20 cellular contexts compared by ENCODE assay signal in genomic region chr2:127588241-127588640, GRCh38. TPM values are rescaled to one million over a fixed set of nuclear protein-coding genes. Genes with fewer than 3 reads are reported as not detected.
A peak's percentile ranks its signal among the peaks of the same experiment; 100 is the strongest.
DNase-seq lines count a peak whose midpoint lies in the region; ATAC-seq and TF ChIP-seq lines count a peak whose summit lies in the region.
"Had no signal": no experiment of that assay in that cellular context is flagged by ENCODE, and none has a peak within 500 bp of the region (broad histone marks: within the 10 kb centered on the region; RNA-seq: fewer than 3 reads in every experiment).

No MANE protein-coding gene starts in this region.

- H3K27me3 Mint-ChIP-seq in activated T-cell treated with anti-CD3 and anti-CD28 coated beads, Interleukin-2, amount 50 U/mL, for 24 hours: peaks cover 4% of the 10 kb centered on the region
- H3K27me3 Mint-ChIP-seq in chondrocyte (ENCODE audit: low read depth): no peaks in the 10 kb centered on the region
- peaks cover 2% of the 10 kb centered on the region for H3K27me3 Mint-ChIP-seq in osteocyte (ENCODE audit: unreplicated experiment)

- peak; percentile 20 for DNase-seq in activated T-cell treated with anti-CD3 and anti-CD28 coated beads, Interleukin-2, amount 50 U/mL, for 24 hours
- DNase-seq in activated T-cell treated with anti-CD3 and anti-CD28 coated beads for 4 hours (no peak), chondrocyte (ENCODE audit: low spot score) (peak; percentile 39), osteocyte (ENCODE audit: extremely low spot score, unreplicated experiment) (peak; percentile 63), ureter (ENCODE audit: low spot score) (peak; percentile 20), left colon (no peak)
- DNase-seq: Calu3; CD4-positive, alpha-beta memory T cell; DMS79; HCEC 1CT; MV-4-11; NCI-H1417; NCI-H187 treated with DMSO at 0.1 percent for 48 hours; NCI-H2171; NCI-H446; NCI-H748 treated with DMSO at 0.1 percent for 48 hours; OCI-M1 had no signal

- ATAC-seq in left colon (no peak), HG02884 (IDR thresholded peaks at IDR 0.05; ENCODE audit: unreplicated experiment) (no peak), HG02610 (IDR thresholded peaks at IDR 0.05; ENCODE audit: unreplicated experiment) (no peak)

- intact Hi-C loops in left colon (cut with DNase I, micrococcal nuclease): no loop called here

- no peaks in the 10 kb centered on the region for H3K36me3 Mint-ChIP-seq in activated T-cell treated with anti-CD3 and anti-CD28 coated beads, Interleukin-2, amount 50 U/mL, for 24 hours (ENCODE audit: low read depth)
- H3K36me3 Mint-ChIP-seq in chondrocyte (ENCODE audit: low read depth) (no peaks in the 10 kb centered on the region), osteocyte (ENCODE audit: unreplicated experiment) (no peaks in the 10 kb centered on the region)
- H3K36me3 Mint-ChIP-seq: CD4-positive, alpha-beta memory T cell had no signal

- no peaks in the 10 kb centered on the region for H3K4me1 Mint-ChIP-seq in activated T-cell treated with anti-CD3 and anti-CD28 coated beads, Interleukin-2, amount 50 U/mL, for 24 hours (ENCODE audit: low read depth)
- peaks cover 4% of the 10 kb centered on the region for H3K4me1 Mint-ChIP-seq in chondrocyte (ENCODE audit: low read depth)
- H3K4me1 Mint-ChIP-seq in osteocyte (ENCODE audit: unreplicated experiment): peaks cover 3% of the 10 kb centered on the region
- H3K4me1 Mint-ChIP-seq: CD4-positive, alpha-beta memory T cell had no signal

- H3K4me3 Mint-ChIP-seq in activated T-cell treated with anti-CD3 and anti-CD28 coated beads, Interleukin-2, amount 50 U/mL, for 24 hours: no peak overlapping the region
- H3K4me3 Mint-ChIP-seq in chondrocyte (ENCODE audit: unreplicated experiment) (no peak overlapping the region), osteocyte (ENCODE audit: unreplicated experiment) (no peak overlapping the region)
- H3K4me3 Mint-ChIP-seq: CD4-positive, alpha-beta memory T cell had no signal

- H3K9me3 Mint-ChIP-seq in activated T-cell treated with anti-CD3 and anti-CD28 coated beads, Interleukin-2, amount 50 U/mL, for 24 hours: no peaks in the 10 kb centered on the region
- H3K9me3 Mint-ChIP-seq in chondrocyte (ENCODE audit: low read depth): no peaks in the 10 kb centered on the region
- H3K9me3 Mint-ChIP-seq in osteocyte (ENCODE audit: unreplicated experiment): no peaks in the 10 kb centered on the region
- H3K9me3 Mint-ChIP-seq: CD4-positive, alpha-beta memory T cell had no signal

- TF ChIP-seq CTCF in chondrocyte (IDR thresholded peaks at IDR 0.05): no peak
- no peak for TF ChIP-seq CTCF in osteocyte (IDR thresholded peaks at IDR 0.05)

- H3K27ac Mint-ChIP-seq in activated T-cell treated with anti-CD3 and anti-CD28 coated beads, Interleukin-2, amount 50 U/mL, for 24 hours: no peak overlapping the region
- H3K27ac Mint-ChIP-seq in chondrocyte (ENCODE audit: unreplicated experiment): no peak overlapping the region
- no peak overlapping the region for H3K27ac Mint-ChIP-seq in osteocyte (ENCODE audit: unreplicated experiment)
- H3K27ac Mint-ChIP-seq: CD4-positive, alpha-beta memory T cell had no signal

RNA-seq across cellular contexts. Expression of gene MYO7B, which starts 52.8 kb away (rescaled TPM):
- total RNA-seq in chondrocyte: 0.02 to 0.31 TPM in 2 of 3 replicates, not detected in the other
- total RNA-seq in osteocyte: not detected in 2 replicates
- total RNA-seq in ureter: 0.78 TPM
- total RNA-seq in left colon: 100 to 1,000 TPM; 244 to 262 TPM
- total RNA-seq: CD4-positive, alpha-beta memory T cell; G401 had no signal

RNA-seq across cellular contexts. Expression of gene GPR17, which starts 57.7 kb away (rescaled TPM):
- not detected in 3 replicates for total RNA-seq in chondrocyte
- total RNA-seq in osteocyte: not detected in 2 replicates
- total RNA-seq in ureter: not detected
- total RNA-seq in left colon: under 1 TPM in 1 of 2 donors, not detected in 1; 0.31 TPM
- total RNA-seq: Calu3; CD4-positive, alpha-beta memory T cell; G401 had no signal

Comparison
In these comparisons a context has a peak if more than half of its experiments do, and no peak if none do; other contexts are left out.
1. DNase-seq: peak in activated T-cell treated with anti-CD3 and anti-CD28 coated beads, Interleukin-2, amount 50 U/mL, for 24 hours (single experiment), chondrocyte (single experiment), osteocyte (single experiment) and ureter (single experiment); none in activated T-cell treated with anti-CD3 and anti-CD28 coated beads for 4 hours (single experiment) and left colon (0 of 2).
2. RNA of gene MYO7B, which starts 52.8 kb away (total RNA-seq): 244 to 262 TPM in left colon; 0.78 TPM in ureter (single experiment), not detected in osteocyte and 0.02 to 0.31 TPM in chondrocyte; every median in the first group is over 100 times any median in the second.